In the genomic region with DNA sequence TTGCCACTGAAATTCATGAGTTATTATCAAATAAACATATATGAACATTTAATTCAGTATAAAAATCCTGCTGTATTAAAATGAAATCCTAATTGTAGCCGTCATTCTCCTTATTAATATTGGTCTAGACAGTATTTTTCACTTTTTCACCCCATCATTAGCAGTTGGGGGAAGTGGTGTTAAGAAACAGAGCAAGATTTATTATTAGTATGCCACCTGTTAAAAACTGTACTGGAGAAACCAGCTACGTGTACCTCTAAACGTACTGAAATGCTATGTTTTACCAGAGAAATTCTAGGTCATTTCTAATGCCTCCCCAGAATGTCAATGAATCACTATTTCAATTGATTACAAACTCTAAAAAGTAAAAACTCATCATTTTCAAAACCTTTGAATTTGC, we compare ENCODE assay signal across 19 cellular contexts. TPM values are rescaled to one million over a fixed set of nuclear protein-coding genes. Genes with fewer than 3 reads are reported as not detected.
DNase-seq lines count a peak whose midpoint lies in the region; ATAC-seq and TF ChIP-seq lines count a peak whose summit lies in the region.
"Had no signal": no experiment of that assay in that cellular context is flagged by ENCODE, and none has a peak within 500 bp of the region (broad histone marks: within the 10 kb centered on the region; RNA-seq: fewer than 3 reads in every experiment).

No MANE protein-coding gene starts in this region.

- no peaks in the 10 kb centered on the region for H3F3A ChIP-seq in OCI-LY1 (ENCODE audit: insufficient read depth, low read length)
- peaks cover 26% of the 10 kb centered on the region for H3F3A ChIP-seq in SU-DHL-6 (ENCODE audit: insufficient read depth)

- no peak for ATAC-seq in HG03196 (IDR thresholded peaks at IDR 0.05; ENCODE audit: unreplicated experiment)
- ATAC-seq: CD8-positive, alpha-beta T cell had no signal

- H3K9me3 ChIP-seq in Karpas-422 (ENCODE audit: low read length): no peaks in the 10 kb centered on the region
- no peaks in the 10 kb centered on the region for H3K9me3 ChIP-seq in OCI-LY1 (ENCODE audit: low read length)
- H3K9me3 ChIP-seq in SU-DHL-6 (ENCODE audit: insufficient read depth, low read length): no peaks in the 10 kb centered on the region
- H3K9me3 ChIP-seq: BLaER1, Caco-2 had no signal

- peaks cover 49% of the 10 kb centered on the region for H3K4me1 ChIP-seq in Karpas-422 (ENCODE audit: low read length)
- H3K4me1 ChIP-seq in OCI-LY1 (ENCODE audit: insufficient read depth, low read length, severe bottlenecking): peaks cover 74% of the 10 kb centered on the region
- H3K4me1 ChIP-seq: Caco-2 had no signal

- no peaks in the 10 kb centered on the region for H3K4me1 Mint-ChIP-seq in osteocyte (ENCODE audit: unreplicated experiment)

- H4K20me1 ChIP-seq in Karpas-422 (ENCODE audit: insufficient read depth, low read depth, low read length) (no peaks in the 10 kb centered on the region), OCI-LY1 (ENCODE audit: insufficient read depth, low read length) (no peaks in the 10 kb centered on the region), SU-DHL-6 (ENCODE audit: low read depth, low read length) (no peaks in the 10 kb centered on the region)

- H3K4me3 ChIP-seq in Karpas-422 (ENCODE audit: low read length): peak overlapping the region; percentile 41
- H3K4me3 ChIP-seq in OCI-LY1 (ENCODE audit: low read depth, low read length, poor library complexity, severe bottlenecking): peak overlapping the region; percentile 12
- H3K4me3 ChIP-seq in SU-DHL-6 (ENCODE audit: insufficient read depth, low read length, poor library complexity, severe bottlenecking): peak overlapping the region; percentile 36
- H3K4me3 ChIP-seq: BLaER1, GM23248 had no signal

- H2AFZ ChIP-seq in Karpas-422 (ENCODE audit: low read length) (peak overlapping the region; percentile 17), OCI-LY1 (ENCODE audit: low read length) (peak overlapping the region; percentile 90), SU-DHL-6 (ENCODE audit: low read depth, low read length, severe bottlenecking) (peak overlapping the region; percentile 17)
- H2AFZ ChIP-seq: GM23248 had no signal

- no peaks in the 10 kb centered on the region for H3K9me3 Mint-ChIP-seq in osteocyte (ENCODE audit: unreplicated experiment)
- H3K9me3 Mint-ChIP-seq: CD4-positive, CD25-positive, alpha-beta regulatory T cell; CD8-positive, alpha-beta T cell had no signal

- H3K27ac ChIP-seq in Karpas-422 (ENCODE audit: low read length) (peak overlapping the region; percentile 95), OCI-LY1 (ENCODE audit: low read depth, low read length, poor library complexity, severe bottlenecking) (peak overlapping the region; percentile 91), SU-DHL-6 (ENCODE audit: low read depth, low read length) (peak overlapping the region; percentile 94)
- H3K27ac ChIP-seq: BLaER1, C4-2B, GM23248 had no signal

- TF ChIP-seq CTCF in OCI-LY1 (IDR thresholded peaks at IDR 0.05; ENCODE audit: low read length): no peak
- no peak for TF ChIP-seq CTCF in SU-DHL-6 (IDR thresholded peaks at IDR 0.05; ENCODE audit: insufficient read depth, low read length, poor library complexity, severe bottlenecking)
- no peak for TF ChIP-seq CTCF in osteocyte (IDR thresholded peaks at IDR 0.05)

- H3K79me2 ChIP-seq in Karpas-422 (ENCODE audit: low read length) (no peaks in the 10 kb centered on the region), OCI-LY1 (ENCODE audit: insufficient read depth, low read length) (no peaks in the 10 kb centered on the region), SU-DHL-6 (ENCODE audit: insufficient read depth, low read length) (no peaks in the 10 kb centered on the region)

- DNase-seq in Karpas-422 (peak; percentile 73), osteocyte (ENCODE audit: extremely low spot score, unreplicated experiment) (no peak), A172 (ENCODE audit: low spot score) (no peak)
- DNase-seq: Caco-2; CD4-positive, CD25-positive, alpha-beta regulatory T cell; CD8-positive, alpha-beta T cell; DMS153; DND-41; EL; GDM1; GM23248; H7; HCEC 1CT had no signal

- H3K9me2 ChIP-seq in Karpas-422 (replicated peaks; ENCODE audit: insufficient read depth, low read length) (no peaks in the 10 kb centered on the region), OCI-LY1 (ENCODE audit: low read depth, low read length) (no peaks in the 10 kb centered on the region), SU-DHL-6 (replicated peaks; ENCODE audit: insufficient read depth, low read length) (no peaks in the 10 kb centered on the region)

- H3K9ac ChIP-seq in Karpas-422 (ENCODE audit: low read length) (peak overlapping the region; percentile 58), OCI-LY1 (ENCODE audit: low read length) (peak overlapping the region; percentile 60), SU-DHL-6 (ENCODE audit: low read length) (peak overlapping the region; percentile 43)
- H3K9ac ChIP-seq: BLaER1, GM23248 had no signal

- no peak overlapping the region for H3K4me3 Mint-ChIP-seq in osteocyte (ENCODE audit: unreplicated experiment)
- H3K4me3 Mint-ChIP-seq: B cell; CD4-positive, CD25-positive, alpha-beta regulatory T cell; CD8-positive, alpha-beta T cell had no signal

- H3K27me3 Mint-ChIP-seq in osteocyte (ENCODE audit: unreplicated experiment): peaks cover 28% of the 10 kb centered on the region
- H3K27me3 Mint-ChIP-seq: B cell; CD4-positive, CD25-positive, alpha-beta regulatory T cell had no signal

- peak overlapping the region; percentile 79 for H3K4me2 ChIP-seq in Karpas-422 (ENCODE audit: low read depth, low read length, poor library complexity, severe bottlenecking)
- peak overlapping the region; percentile 60 for H3K4me2 ChIP-seq in OCI-LY1 (ENCODE audit: low read length)
- H3K4me2 ChIP-seq in SU-DHL-6 (ENCODE audit: low read depth, low read length, poor library complexity, severe bottlenecking): peak overlapping the region; percentile 83
- H3K4me2 ChIP-seq: BLaER1 had no signal

- H3K27me3 ChIP-seq in Karpas-422 (ENCODE audit: low read length) (no peaks in the 10 kb centered on the region), OCI-LY1 (ENCODE audit: insufficient read depth, low read length) (no peaks in the 10 kb centered on the region), SU-DHL-6 (ENCODE audit: low read length) (no peaks in the 10 kb centered on the region)
- H3K27me3 ChIP-seq: BLaER1 had no signal

- peaks cover 3% of the 10 kb centered on the region; the same call in 1 of the 2 replicates for H3K36me3 ChIP-seq in Karpas-422 (ENCODE audit: insufficient read depth, low read length)
- H3K36me3 ChIP-seq in OCI-LY1 (ENCODE audit: insufficient read depth, low read length): no peaks in the 10 kb centered on the region
- H3K36me3 ChIP-seq in SU-DHL-6 (ENCODE audit: low read length): no peaks in the 10 kb centered on the region
- H3K36me3 ChIP-seq: BLaER1 had no signal

- H3K36me3 Mint-ChIP-seq in osteocyte (ENCODE audit: unreplicated experiment): no peaks in the 10 kb centered on the region
- H3K36me3 Mint-ChIP-seq: CD8-positive, alpha-beta T cell had no signal

- H3K27ac Mint-ChIP-seq in osteocyte (ENCODE audit: unreplicated experiment): no peak overlapping the region
- H3K27ac Mint-ChIP-seq: B cell; CD4-positive, CD25-positive, alpha-beta regulatory T cell; CD8-positive, alpha-beta T cell had no signal

RNA-seq across cellular contexts. Expression of a gene that starts 9.8 kb away (rescaled TPM):
- 43.0 and 45.3 TPM in 2 replicates for total RNA-seq in Karpas-422 (2014; rRNA removed; shearing (Covaris generic); ENCODE audit: low replicate concordance)
- 6.8 TPM in 2 replicates for total RNA-seq in osteocyte
- 13.1 and 15.0 TPM in 2 replicates for total RNA-seq in A172 (2014; rRNA removed; shearing (Covaris generic))

Comparison
In these comparisons a context has a peak if more than half of its experiments do, and no peak if none do; other contexts are left out.
1. H2AFZ ChIP-seq: peak in every context shown above with its lines; median percentile 90 in OCI-LY1; 17 in Karpas-422; 17 in SU-DHL-6.